Comparison of ENCODE assay signal across 8 cellular contexts in genomic region chr5:80959768-80960442, GRCh38. TPM values are rescaled to one million over a fixed set of nuclear protein-coding genes. Genes with fewer than 3 reads are reported as not detected.
A peak's percentile ranks its signal among the peaks of the same experiment; 100 is the strongest.
DNase-seq lines count a peak whose midpoint lies in the region; ATAC-seq and TF ChIP-seq lines count a peak whose summit lies in the region.

TSS of gene RASGRF2 (plus strand) at chr5:80960363. CDS start at chr5:80960739, 376 bp downstream.

- ATAC-seq in left colon: peak; percentile 74
- ATAC-seq in HG02571 (IDR thresholded peaks at IDR 0.05; ENCODE audit: unreplicated experiment): no peak
- ATAC-seq in GM19397 (IDR thresholded peaks at IDR 0.05; ENCODE audit: unreplicated experiment): no peak

- no peak for TF ChIP-seq CTCF in choroid plexus epithelial cell (conservative IDR thresholded peaks at IDR 0.05; ENCODE audit: low read depth, low read length)

- peak within 1 kb of the TSS; percentile 68 for H3K4me3 ChIP-seq in choroid plexus epithelial cell (ENCODE audit: low read depth, low read length)

- intact Hi-C loops in left colon (cut with DNase I, micrococcal nuclease): no loop called here

- peak; percentile 77 for DNase-seq in HT-29 (ENCODE audit: low spot score)
- peak; percentile 8 to 26 for DNase-seq in activated CD4-positive, alpha-beta T cell treated with anti-CD3 and anti-CD28 coated beads for 24 hours (ENCODE audit: low read depth in 2 of 2)
- DNase-seq in choroid plexus epithelial cell (ENCODE audit: low read depth): peak; percentile 36
- peak; percentile 34 to 65 for DNase-seq in left colon
- DNase-seq in stimulated activated CD4-positive, alpha-beta T cell treated with anti-CD3 and anti-CD28 coated beads, Interleukin-2, amount 100 ng/mL, for 24 hours: peak; percentile 51 to 64
- no peak for DNase-seq in DMS79 treated with DMSO at 0.1 percent for 48 hours (lab: John Stamatoyannopoulos, UW)

RNA-seq across cellular contexts. Expression of gene RASGRF2, which starts in this region (rescaled TPM):
- total RNA-seq in HT-29 (2014; rRNA removed; shearing (Covaris generic)): 8.8 and 10.3 TPM in 2 replicates
- total RNA-seq in left colon: 1 to 10 TPM; 1.2 to 2.3 TPM
